ENCODE assay signal across 8 cellular contexts in the genomic region with DNA sequence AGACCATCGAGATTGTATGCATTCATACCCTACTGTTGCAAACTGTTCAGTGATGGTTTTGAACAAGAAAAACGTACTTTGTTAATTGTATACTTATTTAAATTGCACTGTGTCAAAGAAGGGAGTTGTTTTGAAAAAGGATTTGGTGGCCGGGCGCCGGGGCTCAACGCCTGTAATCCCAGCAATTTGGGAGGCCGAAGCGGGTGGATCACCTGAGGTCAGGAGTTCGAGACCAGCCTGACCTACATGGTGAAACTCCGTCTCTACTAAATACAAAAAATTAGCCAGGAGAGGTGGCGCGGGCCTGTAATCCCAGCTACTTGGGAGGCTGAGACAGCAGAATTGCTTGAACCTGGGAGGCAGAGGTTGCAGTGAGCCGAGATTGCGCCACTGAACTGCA. TPM values are rescaled to one million over a fixed set of nuclear protein-coding genes. Genes with fewer than 3 reads are reported as not detected.
DNase-seq lines count a peak whose midpoint lies in the region; ATAC-seq and TF ChIP-seq lines count a peak whose summit lies in the region.
"Not testable (repeated sequence)": the region's sequence is repeated elsewhere in the genome, so short reads cannot be mapped to it uniquely, and the experiment has no call there.

No MANE protein-coding gene starts in this region.

- H3K36me3 Mint-ChIP-seq in Caco-2 (ENCODE audit: insufficient read depth, unreplicated experiment); activated CD4-positive, alpha-beta memory T cell treated with anti-CD3 and anti-CD28 coated beads for 36 hours: not testable (repeated sequence)

- not testable (repeated sequence) for H3K9me3 ChIP-seq in Caco-2; MM.1S (replicated peaks; ENCODE audit: insufficient read depth, low read length); fibroblast of lung (ENCODE audit: control insufficient read depth, insufficient read depth, low read depth, low read length); right lobe of liver; parathyroid adenoma (ENCODE audit: control insufficient read depth, low read length); tibial artery

- H3K4me3 ChIP-seq in Caco-2 (ENCODE audit: low read depth, low read length) (peak overlapping the region; percentile 59), MM.1S (ENCODE audit: low read length) (peak overlapping the region; percentile 90), brain microvascular endothelial cell (ENCODE audit: low read depth, low read length) (peak overlapping the region; percentile 71), fibroblast of lung (replicated peaks in 1 of 4; ENCODE audit: control extremely low read depth in 1 of 4, insufficient read depth in 1 of 4, low read depth in 3 of 4, low read length in 4 of 4) (peak overlapping the region; percentile 44 to 90 (median 66)), right lobe of liver (peak overlapping the region; percentile 82 to 91 (median 91)), parathyroid adenoma (ENCODE audit: low read depth, low read length) (peak overlapping the region; percentile 87), tibial artery (peak overlapping the region; percentile 70 to 84)

- peak overlapping the region; percentile 96 for H2AFZ ChIP-seq in MM.1S (ENCODE audit: low read length)
- H2AFZ ChIP-seq in fibroblast of lung (ENCODE audit: low read length): peak overlapping the region; percentile 74
- H2AFZ ChIP-seq in parathyroid adenoma: peak overlapping the region; percentile 91

- H3K79me2 ChIP-seq in MM.1S (ENCODE audit: low read length): peaks cover 35% of the 10 kb centered on the region
- not testable (repeated sequence) for H3K79me2 ChIP-seq in fibroblast of lung (ENCODE audit: control insufficient read depth, insufficient read depth, low read length); parathyroid adenoma

- POLR2A ChIA-PET in Caco-2 (lab: Charles Lee): interaction anchor here (1.2 to 1.4 kb wide), 2 partner anchors 50 to 90 kb away, joined by 4 to 8 read pairs; a partner anchor contains a TSS
- POLR2A ChIA-PET in activated CD4-positive, alpha-beta memory T cell treated with anti-CD3 and anti-CD28 coated beads for 36 hours (lab: Charles Lee): interaction anchor here (0.7 to 2.4 kb wide), 5 partner anchors 90 to 348 kb away, joined by 3 to 10 read pairs (median 4); a partner anchor contains a TSS

- H3K9me3 Mint-ChIP-seq in Caco-2 (ENCODE audit: unreplicated experiment); activated CD4-positive, alpha-beta memory T cell treated with anti-CD3 and anti-CD28 coated beads for 36 hours: not testable (repeated sequence)

- H3F3A ChIP-seq in MM.1S (ENCODE audit: insufficient read depth, low read length): peaks cover 30% of the 10 kb centered on the region

- TF ChIP-seq POLR2A in right lobe of liver (IDR thresholded peaks at IDR 0.05): not testable (repeated sequence)

- not testable (repeated sequence) for H3K4me1 ChIP-seq in Caco-2; fibroblast of lung (ENCODE audit: control insufficient read depth, extremely low read depth, insufficient read depth, low read length); parathyroid adenoma
- H3K4me1 ChIP-seq in MM.1S (ENCODE audit: low read length) (peaks cover 17% of the 10 kb centered on the region), right lobe of liver (peaks cover 0 to 15% (median 4%) of the 10 kb centered on the region in 4 donors), tibial artery (peaks cover 0 to 40% (median 11%) of the 10 kb centered on the region in 4 donors)

- H3K4me1 Mint-ChIP-seq in Caco-2 (ENCODE audit: low read depth, unreplicated experiment): not testable (repeated sequence)
- peaks cover 14% of the 10 kb centered on the region for H3K4me1 Mint-ChIP-seq in activated CD4-positive, alpha-beta memory T cell treated with anti-CD3 and anti-CD28 coated beads for 36 hours (ENCODE audit: low read depth)

- not testable (repeated sequence) for H3K27me3 Mint-ChIP-seq in Caco-2 (ENCODE audit: insufficient read depth, unreplicated experiment); activated CD4-positive, alpha-beta memory T cell treated with anti-CD3 and anti-CD28 coated beads for 36 hours

- H3K27ac Mint-ChIP-seq in Caco-2 (ENCODE audit: unreplicated experiment): peak overlapping the region; percentile 85
- not testable (repeated sequence) for H3K27ac Mint-ChIP-seq in activated CD4-positive, alpha-beta memory T cell treated with anti-CD3 and anti-CD28 coated beads for 36 hours

- peak overlapping the region; percentile 88 for H3K27ac ChIP-seq in MM.1S (ENCODE audit: low read length)
- H3K27ac ChIP-seq in brain microvascular endothelial cell: peak overlapping the region; percentile 66
- H3K27ac ChIP-seq in fibroblast of lung (ENCODE audit: insufficient read depth, low read length): peak overlapping the region; percentile 60
- not testable (repeated sequence) for H3K27ac ChIP-seq in right lobe of liver
- H3K27ac ChIP-seq in parathyroid adenoma: peak overlapping the region; percentile 63
- H3K27ac ChIP-seq in tibial artery: peak overlapping the region; percentile 91 to 94

- WGBS in right lobe of liver (ENCODE audit: insufficient coverage, low coverage, low lambda C conversion rate, missing lambda C conversion rate): 50% methylated on average over 12 of the region's 14 CpGs

- H3K36me3 ChIP-seq in Caco-2 (ENCODE audit: control insufficient read depth, insufficient read depth, low read length); MM.1S (replicated peaks; ENCODE audit: insufficient read depth, low read length); brain microvascular endothelial cell (replicated peaks); fibroblast of lung (ENCODE audit: control insufficient read depth, insufficient read depth, low read length); right lobe of liver; parathyroid adenoma (ENCODE audit: control insufficient read depth, insufficient read depth, low read length); tibial artery: not testable (repeated sequence)

- H3K9ac ChIP-seq in MM.1S (ENCODE audit: low read length) (peak overlapping the region; percentile 59), fibroblast of lung (ENCODE audit: insufficient read depth, low read length) (peak overlapping the region; percentile 41)
- not testable (repeated sequence) for H3K9ac ChIP-seq in parathyroid adenoma

- CTCF ChIA-PET in Caco-2 (lab: Charles Lee): interaction anchor here (0.6 to 2.0 kb wide), 7 partner anchors 10 to 50 kb away, joined by 3 to 14 read pairs (median 4); no protein-coding TSS in a partner anchor
- CTCF ChIA-PET in activated CD4-positive, alpha-beta memory T cell treated with anti-CD3 and anti-CD28 coated beads for 36 hours (lab: Charles Lee): interaction anchor here (0.5 to 2.7 kb wide), 14 partner anchors 10 to 241 kb away, joined by 3 to 22 read pairs (median 5); a partner anchor contains a TSS

- not testable (repeated sequence) for H3K9me2 ChIP-seq in MM.1S (replicated peaks; ENCODE audit: insufficient read depth, low read length)

- H3K4me2 ChIP-seq in MM.1S (ENCODE audit: low read depth, low read length) (peak overlapping the region; percentile 94), fibroblast of lung (ENCODE audit: extremely low read depth, insufficient read depth, low read length) (peak overlapping the region; percentile 89), parathyroid adenoma (ENCODE audit: low read length) (peak overlapping the region; percentile 96)

- intact Hi-C loops in Caco-2 (cut with micrococcal nuclease; ENCODE audit: unreplicated experiment): loop anchor here (1.0 to 2.0 kb wide), 3 partner anchors 26 to 90 kb away; a partner anchor contains a TSS
- intact Hi-C loops in activated CD4-positive, alpha-beta memory T cell treated with anti-CD3 and anti-CD28 coated beads for 36 hours (cut with micrococcal nuclease): loop anchor here (1.0 to 10.0 kb wide), 6 partner anchors 26 to 636 kb away; a partner anchor contains a TSS
- intact Hi-C loops in right lobe of liver (cut with DNase I); tibial artery (cut with DNase I; ENCODE audit: low total_unique reads): not testable (repeated sequence)

- not testable (repeated sequence) for ATAC-seq in right lobe of liver

- H3K4me3 Mint-ChIP-seq in Caco-2 (ENCODE audit: unreplicated experiment): peak overlapping the region; percentile 91
- H3K4me3 Mint-ChIP-seq in activated CD4-positive, alpha-beta memory T cell treated with anti-CD3 and anti-CD28 coated beads for 36 hours: peak overlapping the region; percentile 87

- not testable (repeated sequence) for TF ChIP-seq CTCF in Caco-2 (IDR thresholded peaks at IDR 0.05; ENCODE audit: insufficient read depth in 1 of 2, low read depth in 1 of 2, low read length in 1 of 2, severe bottlenecking in 1 of 2, unreplicated experiment in 1 of 2); MM.1S (IDR thresholded peaks at IDR 0.05; ENCODE audit: low read length); brain microvascular endothelial cell (IDR thresholded peaks at IDR 0.05; ENCODE audit: low read depth, low read length, missing control alignments); fibroblast of lung (conservative IDR thresholded peaks at IDR 0.05 in 1 of 2, IDR thresholded peaks at IDR 0.05 in 1 of 2; ENCODE audit: low read depth in 1 of 2, low read length in 2 of 2); right lobe of liver (IDR thresholded peaks at IDR 0.05); parathyroid adenoma (IDR thresholded peaks at IDR 0.05); tibial artery (IDR thresholded peaks at IDR 0.05)

- not testable (repeated sequence) for H4K20me1 ChIP-seq in MM.1S (ENCODE audit: insufficient read depth, low read length); fibroblast of lung (ENCODE audit: control insufficient read depth, extremely low read depth, insufficient read depth, low read length)

- not testable (repeated sequence) for DNase-seq in Caco-2; MM.1S; activated CD4-positive, alpha-beta memory T cell treated with anti-CD3 and anti-CD28 coated beads for 36 hours; brain microvascular endothelial cell; fibroblast of lung (ENCODE audit: low read depth in 2 of 2); right lobe of liver; tibial artery

- not testable (repeated sequence) for H3K27me3 ChIP-seq in Caco-2 (replicated peaks; ENCODE audit: control insufficient read depth, insufficient read depth, low read length); MM.1S (replicated peaks; ENCODE audit: insufficient read depth, low read length); brain microvascular endothelial cell (replicated peaks); fibroblast of lung (ENCODE audit: control insufficient read depth, insufficient read depth, low read length); right lobe of liver; parathyroid adenoma (ENCODE audit: control insufficient read depth, insufficient read depth, low read length); tibial artery

- in situ Hi-C loops in brain microvascular endothelial cell (cut with HindIII; ENCODE audit: low pct_ligation_motif_present, low sequenced_read_pairs): not testable (repeated sequence)

- BruUV-seq in Caco-2 (replicated peaks; lab: Mats Ljungman, UMichigan): not testable (repeated sequence)

RNA-seq across cellular contexts. Expression of a gene that starts 0.7 kb away (rescaled TPM):
- 1.3 TPM in 1 of 2 replicates, not detected in the other for total RNA-seq in Caco-2 (2022)
- under 1 TPM in 1 of 2 experiments, not detected in 1; 0.34 TPM for total RNA-seq in activated CD4-positive, alpha-beta memory T cell treated with anti-CD3 and anti-CD28 coated beads for 36 hours
- 2.3 and 3.1 TPM in 2 replicates for total RNA-seq in fibroblast of lung
- polyA plus RNA-seq in fibroblast of lung: 3.2 and 4.0 TPM in 2 replicates
- polyA plus RNA-seq in fibroblast of lung (2012): 1.5 and 2.4 TPM in 2 replicates
- not detected in 2 replicates for polyA minus RNA-seq in fibroblast of lung (ENCODE audit: low replicate concordance)
- total RNA-seq in right lobe of liver: 1 to 10 TPM in 3 of 6 experiments, under 1 TPM in 2, not detected in 1; 0.31 to 1.8 (median 1.3) TPM

RNA-seq across cellular contexts. Expression of a gene that starts 0.8 kb away (rescaled TPM):
- total RNA-seq in Caco-2 (2022) (51.6 and 54.6 TPM in 2 replicates), fibroblast of lung (64.6 and 80.9 TPM in 2 replicates), right lobe of liver (10 to 100 TPM; 47.3 to 73.1 (median 57.3) TPM)
- 10 to 100 TPM; 14.4 to 16.5 TPM for total RNA-seq in activated CD4-positive, alpha-beta memory T cell treated with anti-CD3 and anti-CD28 coated beads for 36 hours
- 32.5 and 50.0 TPM in 2 replicates for polyA plus RNA-seq in fibroblast of lung
- 19.7 and 26.6 TPM in 2 replicates for polyA plus RNA-seq in fibroblast of lung (2012)
- polyA minus RNA-seq in fibroblast of lung (ENCODE audit: low replicate concordance): 5.4 and 14.0 TPM in 2 replicates
